Comparison of ENCODE assay signal across 19 cellular contexts in the genomic region with DNA sequence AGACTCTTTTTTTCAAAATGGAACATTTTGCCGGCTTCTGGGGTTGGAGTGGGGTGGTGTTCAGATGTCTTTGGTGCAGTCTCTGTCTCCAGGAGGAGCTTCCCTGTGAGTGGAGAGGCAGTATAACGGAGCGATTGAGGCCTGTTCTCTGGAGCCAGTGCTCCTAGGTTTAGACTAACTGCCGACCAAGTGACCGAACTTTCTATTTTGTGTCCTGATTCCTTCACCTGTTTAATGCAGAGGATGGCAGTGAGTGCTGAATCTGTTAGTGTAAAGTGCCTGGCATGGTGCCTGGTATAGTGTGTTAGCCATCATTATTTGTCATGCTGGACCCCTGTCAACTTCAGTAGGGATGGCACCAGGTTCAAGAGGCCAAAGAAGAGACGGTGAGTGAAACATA.
DNase-seq lines count a peak whose midpoint lies in the region; ATAC-seq, FAIRE-seq and TF ChIP-seq lines count a peak whose summit lies in the region.
"Had no signal": no experiment of that assay in that cellular context is flagged by ENCODE, and none has a peak within 500 bp of the region (broad histone marks: within the 10 kb centered on the region; RNA-seq: fewer than 3 reads in every experiment).

No MANE protein-coding gene starts in this region.

- no peak overlapping the region; the same call in 1 of the 2 replicates for H3K4me3 ChIP-seq in SK-N-MC
- H3K4me3 ChIP-seq in K562 = no peak overlapping the region
- H3K4me3 ChIP-seq in naive thymus-derived CD4-positive, alpha-beta T cell (ENCODE audit: low read length) = no peak overlapping the region
- H3K4me3 ChIP-seq: A549, BLaER1 had no signal

- CTCF ChIA-PET in K562 (lab: Yijun Ruan, JAX; ENCODE audit: low intra/inter-chr PET ratio) = no interaction called here
- CTCF ChIA-PET in naive thymus-derived CD4-positive, alpha-beta T cell (lab: Charles Lee) = no interaction called here

- H3K27me3 ChIP-seq in K562 (ENCODE audit: control insufficient read depth in 2 of 2, insufficient read depth in 2 of 2, low read length in 2 of 2) = no peaks in the 10 kb centered on the region
- no peaks in the 10 kb centered on the region for H3K27me3 ChIP-seq in naive thymus-derived CD4-positive, alpha-beta T cell (ENCODE audit: control insufficient read depth in 2 of 2, insufficient read depth in 2 of 2, low read length in 2 of 2)
- H3K27me3 ChIP-seq: BLaER1 had no signal

- peak overlapping the region; percentile 78 for H3K4me2 ChIP-seq in K562 (ENCODE audit: insufficient read depth, low read length)
- H3K4me2 ChIP-seq: A549, BLaER1 had no signal

- no peak for TF ChIP-seq CTCF in K562 (IDR thresholded peaks at IDR 0.05 in 2 of 3, conservative IDR thresholded peaks at IDR 0.05 in 1 of 3; ENCODE audit: insufficient read depth in 2 of 3, low read depth in 1 of 3, low read length in 3 of 3)

- peaks cover 40 to 66% of the 10 kb centered on the region in 2 experiments for H3K4me1 ChIP-seq in K562 (replicated peaks in 1 of 2; ENCODE audit: control insufficient read depth in 2 of 2, insufficient read depth in 2 of 2, low read length in 2 of 2)
- H3K4me1 ChIP-seq in naive thymus-derived CD4-positive, alpha-beta T cell (ENCODE audit: control insufficient read depth in 2 of 2, insufficient read depth in 2 of 2, low read length in 2 of 2) = no peaks in the 10 kb centered on the region
- H3K4me1 ChIP-seq: A549, BLaER1 had no signal

- no peak overlapping the region for H3K27ac Mint-ChIP-seq in naive thymus-derived CD4-positive, alpha-beta T cell
- H3K27ac Mint-ChIP-seq in activated T-helper 1 cell treated with anti-CD3 and anti-CD28 coated beads, Interleukin-12 subunit alpha, Interleukin-12 subunit beta, Interleukin-2, Interleukin-4 antibody, amounts not matched to agents 30 ng/mL and 10 ng/mL and 1 ng/mL, durations not matched to agents 14 hours and 24 hours and 36 hours = no peak overlapping the region
- H3K27ac Mint-ChIP-seq: CD14-positive monocyte, HFFc6 had no signal

- no peaks in the 10 kb centered on the region for H4K20me1 ChIP-seq in K562 (replicated peaks; ENCODE audit: control insufficient read depth, insufficient read depth, low read length)
- H4K20me1 ChIP-seq: BLaER1 had no signal

- peak; percentile 50 for ATAC-seq in K562
- ATAC-seq in naive thymus-derived CD4-positive, alpha-beta T cell = no peak
- no peak for ATAC-seq in HG02970 (IDR thresholded peaks at IDR 0.05; ENCODE audit: low FRiP score, unreplicated experiment)
- ATAC-seq: A549, HCT116 had no signal

- TF ChIP-seq EP300 in K562 (IDR thresholded peaks at IDR 0.05; ENCODE audit: low read length) = no peak

- intact Hi-C loops in K562 (cut with micrococcal nuclease) = no loop called here
- intact Hi-C loops in naive thymus-derived CD4-positive, alpha-beta T cell (cut with micrococcal nuclease) = no loop called here
- intact Hi-C loops in activated T-helper 1 cell treated with anti-CD3 and anti-CD28 coated beads, Interleukin-12 subunit alpha, Interleukin-12 subunit beta, Interleukin-2, Interleukin-4 antibody, amounts not matched to agents 30 ng/mL and 10 ng/mL and 1 ng/mL, durations not matched to agents 14 hours and 24 hours and 36 hours (cut with micrococcal nuclease) = no loop called here

- POLR2A ChIA-PET in K562 (lab: Yijun Ruan, JAX) = no interaction called here
- POLR2A ChIA-PET in naive thymus-derived CD4-positive, alpha-beta T cell (lab: Charles Lee) = no interaction called here

- H3K9me3 Mint-ChIP-seq in naive thymus-derived CD4-positive, alpha-beta T cell = peaks cover 0 to 13% (median 3%) of the 10 kb centered on the region in 11 donors
- H3K9me3 Mint-ChIP-seq in activated T-helper 1 cell treated with anti-CD3 and anti-CD28 coated beads, Interleukin-12 subunit alpha, Interleukin-12 subunit beta, Interleukin-2, Interleukin-4 antibody, amounts not matched to agents 30 ng/mL and 10 ng/mL and 1 ng/mL, durations not matched to agents 14 hours and 24 hours and 36 hours = peaks cover 5% of the 10 kb centered on the region

- H3K36me3 Mint-ChIP-seq in naive thymus-derived CD4-positive, alpha-beta T cell = peaks cover 0 to 58% (median 29%) of the 10 kb centered on the region in 5 donors
- no peaks in the 10 kb centered on the region for H3K36me3 Mint-ChIP-seq in activated T-helper 1 cell treated with anti-CD3 and anti-CD28 coated beads, Interleukin-12 subunit alpha, Interleukin-12 subunit beta, Interleukin-2, Interleukin-4 antibody, amounts not matched to agents 30 ng/mL and 10 ng/mL and 1 ng/mL, durations not matched to agents 14 hours and 24 hours and 36 hours (ENCODE audit: low read depth)

- no peaks in the 10 kb centered on the region for H3K36me3 ChIP-seq in SK-N-MC (ENCODE audit: insufficient read depth, low read length)
- H3K36me3 ChIP-seq in K562 (ENCODE audit: control insufficient read depth, insufficient read depth, low read length) = no peaks in the 10 kb centered on the region
- no peaks in the 10 kb centered on the region for H3K36me3 ChIP-seq in naive thymus-derived CD4-positive, alpha-beta T cell (ENCODE audit: control insufficient read depth in 2 of 3, insufficient read depth in 3 of 3, low read length in 3 of 3)
- H3K36me3 ChIP-seq: BLaER1 had no signal

- TF ChIP-seq POLR2A in K562 (conservative IDR thresholded peaks at IDR 0.05) = no peak

- H3K79me2 ChIP-seq in K562 (ENCODE audit: control insufficient read depth, insufficient read depth, low read length) = no peaks in the 10 kb centered on the region

- 0% methylated on average over 5 of the region's 6 CpGs for WGBS in K562 (ENCODE audit: insufficient coverage, low coverage, missing lambda C conversion rate)

- H3K4me3 Mint-ChIP-seq in naive thymus-derived CD4-positive, alpha-beta T cell = no peak overlapping the region
- H3K4me3 Mint-ChIP-seq in activated T-helper 1 cell treated with anti-CD3 and anti-CD28 coated beads, Interleukin-12 subunit alpha, Interleukin-12 subunit beta, Interleukin-2, Interleukin-4 antibody, amounts not matched to agents 30 ng/mL and 10 ng/mL and 1 ng/mL, durations not matched to agents 14 hours and 24 hours and 36 hours = no peak overlapping the region
- H3K4me3 Mint-ChIP-seq: CD14-positive monocyte; CD4-positive, alpha-beta memory T cell; HFFc6 had no signal

- H3K27ac ChIP-seq in SK-N-MC (peak overlapping the region; percentile 57; the same call in 1 of the 2 replicates), K562 (ENCODE audit: extremely low read depth, low read depth, low read length) (peak overlapping the region; percentile 81)
- no peak overlapping the region for H3K27ac ChIP-seq in naive thymus-derived CD4-positive, alpha-beta T cell (ENCODE audit: low read depth, low read length)
- H3K27ac ChIP-seq: 22Rv1, A549, BLaER1 had no signal

- no peak for TF ChIP-seq RAD21 in K562 (CRISPR knock-in tag; conservative IDR thresholded peaks at IDR 0.05 in 1 of 2, IDR thresholded peaks at IDR 0.05 in 1 of 2)

- BruUV-seq in K562 (replicated peaks; lab: Mats Ljungman, UMichigan) = no TSS peak

- in situ Hi-C loops in K562 (cut with MboI) = no loop called here

- H3K9ac ChIP-seq in SK-N-MC (ENCODE audit: insufficient read length) = no peak overlapping the region
- peak overlapping the region; percentile 47 to 53; a peak in 3 of 4 replicates for H3K9ac ChIP-seq in K562 (ENCODE audit: insufficient read depth in 1 of 2, low read depth in 2 of 2, low read length in 2 of 2)
- H3K9ac ChIP-seq: BLaER1 had no signal

- H3K9me3 ChIP-seq in SK-N-MC (ENCODE audit: low read depth, low read length) (no peaks in the 10 kb centered on the region), K562 (replicated peaks; ENCODE audit: control insufficient read depth, insufficient read depth, low read depth, low read length) (no peaks in the 10 kb centered on the region)
- H3K9me3 ChIP-seq in naive thymus-derived CD4-positive, alpha-beta T cell (ENCODE audit: control insufficient read depth in 2 of 3, low read length in 3 of 3) = no peaks in the 10 kb centered on the region

- no peaks in the 10 kb centered on the region for H3K9me1 ChIP-seq in K562 (ENCODE audit: control insufficient read depth, insufficient read depth, low read length)

- DNase-seq in NCI-H446 treated with DMSO at 0.1 percent for 48 hours (lab: John Stamatoyannopoulos, UW) (peak; percentile 0), NCI-H446 (lab: John Stamatoyannopoulos, UW) (no peak), SK-N-MC (ENCODE audit: low read depth, low spot score) (no peak), K562 (ENCODE audit: extremely low read depth in 1 of 4, low spot score in 3 of 4) (peak in 1 of 4 experiments; percentile 37)
- DNase-seq in naive thymus-derived CD4-positive, alpha-beta T cell = no peak
- DNase-seq in activated T-helper 1 cell treated with anti-CD3 and anti-CD28 coated beads, Interleukin-12 subunit alpha, Interleukin-12 subunit beta, Interleukin-2, Interleukin-4 antibody, amounts not matched to agents 30 ng/mL and 10 ng/mL and 1 ng/mL, durations not matched to agents 14 hours and 24 hours and 36 hours (ENCODE audit: low spot score) = no peak
- DNase-seq: Calu3; CD4-positive, alpha-beta memory T cell; GOT3; H7; HFFc6; IMR-90 had no signal

- H3K27me3 Mint-ChIP-seq in naive thymus-derived CD4-positive, alpha-beta T cell = no peaks in the 10 kb centered on the region
- H3K27me3 Mint-ChIP-seq in activated T-helper 1 cell treated with anti-CD3 and anti-CD28 coated beads, Interleukin-12 subunit alpha, Interleukin-12 subunit beta, Interleukin-2, Interleukin-4 antibody, amounts not matched to agents 30 ng/mL and 10 ng/mL and 1 ng/mL, durations not matched to agents 14 hours and 24 hours and 36 hours (ENCODE audit: insufficient read depth) = peaks cover 2% of the 10 kb centered on the region
- H3K27me3 Mint-ChIP-seq: CD4-positive, alpha-beta memory T cell had no signal

- H2AFZ ChIP-seq in K562 (ENCODE audit: low read depth, low read length) = peak overlapping the region; percentile 64

- H3K4me1 Mint-ChIP-seq in naive thymus-derived CD4-positive, alpha-beta T cell = peaks cover 0 to 3% (median 0%) of the 10 kb centered on the region in 7 donors
- no peaks in the 10 kb centered on the region for H3K4me1 Mint-ChIP-seq in activated T-helper 1 cell treated with anti-CD3 and anti-CD28 coated beads, Interleukin-12 subunit alpha, Interleukin-12 subunit beta, Interleukin-2, Interleukin-4 antibody, amounts not matched to agents 30 ng/mL and 10 ng/mL and 1 ng/mL, durations not matched to agents 14 hours and 24 hours and 36 hours (ENCODE audit: low read depth)
- H3K4me1 Mint-ChIP-seq: CD4-positive, alpha-beta memory T cell had no signal

- FAIRE-seq in K562 (lab: Jason Lieb, UNC) = peak; percentile 72
- FAIRE-seq: A549, HTR-8/SVneo had no signal

TF ChIP-seq in K562, 482 proteins besides CTCF, POLR2A, EP300 and RAD21:
- TF ChIP-seq ATF1 (CRISPR knock-in tag; IDR thresholded peaks at IDR 0.05) (no peak), ATF1 (tag; IDR thresholded peaks at IDR 0.05) (0 out of 2 replicates have a peak, but pooled peaks have one; percentile 8), ETV5 (CRISPR knock-in tag; IDR thresholded peaks at IDR 0.05; ENCODE audit: low read depth) (no peak), DMBX1 (CRISPR knock-in tag; IDR thresholded peaks at IDR 0.05; ENCODE audit: borderline replicate concordance) (0 out of 2 replicates have a peak, but pooled peaks have one; percentile 49), BRD4 (IDR thresholded peaks at IDR 0.05) (0 out of 2 replicates have a peak, but pooled peaks have one; percentile 29)
TF ChIP-seq in K562: peak in this region for 3.
